8 cellular contexts compared by ENCODE assay signal in genomic region chr22:21045585-21046294, GRCh38. TPM values are rescaled to one million over a fixed set of nuclear protein-coding genes. Genes with fewer than 3 reads are reported as not detected.
A peak's percentile ranks its signal among the peaks of the same experiment; 100 is the strongest.
DNase-seq lines count a peak whose midpoint lies in the region; ATAC-seq and TF ChIP-seq lines count a peak whose summit lies in the region.

Gene LRRC74B, plus strand, starts transcription at chr22:21045946. Its CDS starts 41 bp downstream, at chr22:21045987.

- no peak within 1 kb of the TSS for H3K4me3 ChIP-seq in GM12865 (ENCODE audit: low read depth, low read length)

- peak; percentile 68 for ATAC-seq in HG03045 (IDR thresholded peaks at IDR 0.05; ENCODE audit: unreplicated experiment)
- ATAC-seq in HG02571 (IDR thresholded peaks at IDR 0.05; ENCODE audit: unreplicated experiment): no peak

- TF ChIP-seq CTCF in GM12865 (IDR thresholded peaks at IDR 0.05; ENCODE audit: insufficient read depth, low read depth, low read length, missing control alignments): no peak

- DNase-seq in GM12865 (ENCODE audit: low read depth) (peak; percentile 88), NCI-H2227 (lab: John Stamatoyannopoulos, UW; ENCODE audit: unreplicated experiment) (peak; percentile 97), cerebellum (ENCODE audit: low spot score) (peak; percentile 97), islet precursor cell (peak; percentile 98)
- peak; percentile 74 for DNase-seq in activated CD4-positive, CD25-positive, alpha-beta regulatory T cell treated with anti-CD3 and anti-CD28 coated beads, Interleukin-2, amount 50 U/mL, for 72 hours
- DNase-seq in stimulated activated CD4-positive, alpha-beta T cell treated with anti-CD3 and anti-CD28 coated beads, Interleukin-12 subunit alpha, Interleukin-12 subunit beta, amount 100 ng/mL, for 4 hours: peak; percentile 57

RNA-seq across cellular contexts. Expression of gene LRRC74B, which starts in this region (rescaled TPM):
- not detected for total RNA-seq in cerebellum

Comparison
In these comparisons a context has a peak if more than half of its experiments do, and no peak if none do; other contexts are left out.
1. Peak in DNase-seq in cerebellum; RNA of the gene not detected or under 1 TPM.